8 cellular contexts compared by ENCODE assay signal in the genomic region with DNA sequence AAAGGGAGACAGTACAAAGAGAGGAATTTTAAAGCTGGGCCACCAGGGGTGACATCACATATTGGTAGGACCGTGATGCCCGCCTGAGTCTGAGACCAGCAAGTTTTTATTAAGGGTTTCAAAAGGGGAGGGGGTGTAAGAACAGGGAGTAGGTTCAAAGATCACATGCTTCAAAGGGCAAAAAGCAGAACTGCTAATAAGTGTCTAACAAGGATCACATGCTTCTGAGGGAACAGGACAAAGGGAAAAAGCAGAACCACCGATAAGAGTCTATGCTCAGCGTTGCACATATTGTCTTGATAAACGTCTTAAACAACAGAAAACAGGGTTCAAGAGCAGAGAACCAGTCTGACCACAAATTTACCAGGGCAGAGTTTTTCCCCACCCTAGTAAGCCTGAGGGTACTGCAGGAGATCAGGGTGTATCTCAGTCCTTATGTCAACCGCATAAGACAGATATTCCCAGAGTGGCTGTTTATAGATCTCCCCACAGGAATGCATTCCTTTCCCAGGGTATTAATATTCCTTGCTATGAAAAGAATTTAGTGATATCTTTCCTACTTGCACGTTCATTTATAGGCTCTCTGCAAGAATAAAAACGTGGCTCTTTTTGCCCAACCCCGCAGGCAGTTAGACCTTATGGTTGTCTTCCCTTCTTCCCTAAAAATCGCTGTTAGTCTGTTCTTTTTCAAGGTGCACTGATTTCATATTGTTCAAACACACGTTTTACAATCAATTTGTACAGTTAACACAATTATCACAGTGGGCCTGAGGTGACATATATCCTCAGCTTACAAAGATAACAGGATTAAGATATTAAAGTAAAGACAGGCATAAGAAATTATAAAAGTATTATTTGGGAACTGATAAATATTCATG.
DNase-seq lines count a peak whose midpoint lies in the region; ATAC-seq, FAIRE-seq and TF ChIP-seq lines count a peak whose summit lies in the region.
"Not testable (repeated sequence)": the region's sequence is repeated elsewhere in the genome, so short reads cannot be mapped to it uniquely, and the experiment has no call there.

No MANE protein-coding gene starts in this region.

- H2BK120ac ChIP-seq in IMR-90 (ENCODE audit: low read depth, low read length) = not testable (repeated sequence)

- H3K27me3 Mint-ChIP-seq in CD14-positive monocyte (ENCODE audit: low read depth in 3 of 3); dendritic cell treated with granulocyte-macrophage colony-stimulating factor and Interleukin-4, amounts not matched to agents 40 ng/mL and 50 ng/mL, for 4 days: not testable (repeated sequence)

- POLR2A ChIA-PET in IMR-90 (lab: Charles Lee; ENCODE audit: unreplicated experiment) = not testable (repeated sequence)

- not testable (repeated sequence) for H3K4me2 ChIP-seq in IMR-90 (ENCODE audit: low read depth, low read length)

- not testable (repeated sequence) for H3K4me3 ChIP-seq in IMR-90 (ENCODE audit: insufficient read depth, low read depth, low read length); NB4 (ENCODE audit: low read depth, low read length); WERI-Rb-1 (ENCODE audit: low read depth, low read length); small intestine (ENCODE audit: low read depth in 1 of 2, low read length in 2 of 2)
- peak overlapping the region; percentile 72 for H3K4me3 ChIP-seq in SK-N-MC

- H3K36me3 ChIP-seq in IMR-90 (ENCODE audit: control insufficient read depth, insufficient read depth, low read length); SK-N-MC (ENCODE audit: insufficient read depth, low read length); WERI-Rb-1; small intestine (ENCODE audit: control insufficient read depth in 2 of 2, insufficient read depth in 2 of 2, low read length in 2 of 2): not testable (repeated sequence)

- not testable (repeated sequence) for H3K9ac ChIP-seq in IMR-90 (ENCODE audit: low read depth, low read length); SK-N-MC (ENCODE audit: insufficient read length)

- TF ChIP-seq RAD21 in IMR-90 (IDR thresholded peaks at IDR 0.05; ENCODE audit: low read length) = not testable (repeated sequence)

- not testable (repeated sequence) for H2BK20ac ChIP-seq in IMR-90 (ENCODE audit: low read depth, low read length)

- TF ChIP-seq POLR2A in IMR-90 (IDR thresholded peaks at IDR 0.05; ENCODE audit: low read depth, low read length); NB4 (IDR thresholded peaks at IDR 0.05; ENCODE audit: extremely low read depth, insufficient read length): not testable (repeated sequence)

- not testable (repeated sequence) for H2BK5ac ChIP-seq in IMR-90 (ENCODE audit: low read depth, low read length, poor library complexity, severe bottlenecking)

- H2AK9ac ChIP-seq in IMR-90 (replicated peaks; ENCODE audit: low read depth, low read length, poor library complexity) = not testable (repeated sequence)

- in situ Hi-C loops in IMR-90 (cut with MboI; ENCODE audit: low sequenced_read_pairs) = not testable (repeated sequence)

- not testable (repeated sequence) for H3K9me1 ChIP-seq in IMR-90 (ENCODE audit: insufficient read depth, low read length)

- peak overlapping the region in 5 of 7 donors; percentile 29 to 77 (median 60) for H3K27ac Mint-ChIP-seq in CD14-positive monocyte
- H3K27ac Mint-ChIP-seq in dendritic cell treated with granulocyte-macrophage colony-stimulating factor and Interleukin-4, amounts not matched to agents 40 ng/mL and 50 ng/mL, for 4 days = peak overlapping the region; percentile 61

- not testable (repeated sequence) for H4K8ac ChIP-seq in IMR-90 (ENCODE audit: low read depth in 2 of 2, low read length in 2 of 2)

- H2AFZ ChIP-seq in IMR-90 (replicated peaks; ENCODE audit: low read length, poor library complexity) = not testable (repeated sequence)

- H3K4me1 ChIP-seq in IMR-90 (ENCODE audit: control insufficient read depth, insufficient read depth, low read length); small intestine (ENCODE audit: control insufficient read depth in 2 of 2, insufficient read depth in 1 of 2, low read depth in 1 of 2, low read length in 1 of 2): not testable (repeated sequence)

- WGBS in IMR-90 (ENCODE audit: extremely low coverage in 2 of 2, insufficient read length in 1 of 2), 2 experiments = 38% methylated on average over 3 of the region's 11 CpGs; no CpG with 5 or more reads in 1 of the 2 experiments
- WGBS in small intestine, 3 donors = 62 to 65% (median 63%) methylated on average over 11 of the region's 11 CpGs

- intact Hi-C loops in CD14-positive monocyte (cut with micrococcal nuclease); IMR-90 (cut with micrococcal nuclease); dendritic cell treated with granulocyte-macrophage colony-stimulating factor and Interleukin-4, amounts not matched to agents 40 ng/mL and 50 ng/mL, for 4 days (cut with micrococcal nuclease): not testable (repeated sequence)

- H4K5ac ChIP-seq in IMR-90 (ENCODE audit: low read depth, low read length) = not testable (repeated sequence)

- H3K27ac ChIP-seq in IMR-90 (ENCODE audit: insufficient read depth, low read length); small intestine (ENCODE audit: low read depth in 1 of 2, low read length in 1 of 2): not testable (repeated sequence)
- H3K27ac ChIP-seq in SK-N-MC (peak overlapping the region; percentile 91), WERI-Rb-1 (peak overlapping the region; percentile 72)

- H3K79me1 ChIP-seq in IMR-90 (ENCODE audit: low read depth in 1 of 2, low read length in 2 of 2) = not testable (repeated sequence)

- H4K91ac ChIP-seq in IMR-90 (ENCODE audit: insufficient read depth, low read depth, low read length) = not testable (repeated sequence)

- not testable (repeated sequence) for FAIRE-seq in small intestine (lab: Jason Lieb, UNC)

- TF ChIP-seq CTCF in CD14-positive monocyte (IDR thresholded peaks at IDR 0.05); IMR-90 (conservative IDR thresholded peaks at IDR 0.05; ENCODE audit: low read depth, low read length); NB4 (IDR thresholded peaks at IDR 0.05; ENCODE audit: low read depth, low read length); WERI-Rb-1 (IDR thresholded peaks at IDR 0.05; ENCODE audit: low read depth, low read length): not testable (repeated sequence)

- not testable (repeated sequence) for H3K56ac ChIP-seq in IMR-90 (ENCODE audit: extremely low read depth, insufficient read depth, low read length)

- H2AK5ac ChIP-seq in IMR-90 (ENCODE audit: low read depth, low read length) = not testable (repeated sequence)

- not testable (repeated sequence) for H3K23ac ChIP-seq in IMR-90 (ENCODE audit: low read depth, low read length)

- not testable (repeated sequence) for H3K9me3 ChIP-seq in IMR-90 (ENCODE audit: control insufficient read depth, insufficient read depth, low read length); SK-N-MC (ENCODE audit: low read depth, low read length); small intestine (ENCODE audit: control insufficient read depth, low read depth)
- peaks cover 14% of the 10 kb centered on the region for H3K9me3 ChIP-seq in WERI-Rb-1 (ENCODE audit: severe bottlenecking)

- BruUV-seq in IMR-90 (replicated peaks; lab: Mats Ljungman, UMichigan) = not testable (repeated sequence)

- dilution Hi-C loops in IMR-90 (cut with HindIII; ENCODE audit: low sequenced_read_pairs, unreplicated experiment) = not testable (repeated sequence)

- ATAC-seq in IMR-90 (ENCODE audit: low read depth) = peak; percentile 29; the same call in 1 of the 2 replicates

- not testable (repeated sequence) for H2BK15ac ChIP-seq in IMR-90 (ENCODE audit: low read depth, low read length)

- H3K4me3 Mint-ChIP-seq in CD14-positive monocyte; dendritic cell treated with granulocyte-macrophage colony-stimulating factor and Interleukin-4, amounts not matched to agents 40 ng/mL and 50 ng/mL, for 4 days: not testable (repeated sequence)

- CTCF ChIA-PET in IMR-90 (lab: Yijun Ruan, JAX) = not testable (repeated sequence)

- H3K18ac ChIP-seq in IMR-90 (ENCODE audit: low read depth, low read length) = not testable (repeated sequence)

- H3K36me3 Mint-ChIP-seq in CD14-positive monocyte = not testable (repeated sequence)
- peaks cover 13% of the 10 kb centered on the region for H3K36me3 Mint-ChIP-seq in dendritic cell treated with granulocyte-macrophage colony-stimulating factor and Interleukin-4, amounts not matched to agents 40 ng/mL and 50 ng/mL, for 4 days (ENCODE audit: low read depth)

- not testable (repeated sequence) for H4K20me1 ChIP-seq in IMR-90 (ENCODE audit: insufficient read depth, low read length)

- peaks cover 12 to 25% (median 16%) of the 10 kb centered on the region in 7 donors for H3K9me3 Mint-ChIP-seq in CD14-positive monocyte
- H3K9me3 Mint-ChIP-seq in dendritic cell treated with granulocyte-macrophage colony-stimulating factor and Interleukin-4, amounts not matched to agents 40 ng/mL and 50 ng/mL, for 4 days = peaks cover 19% of the 10 kb centered on the region

- not testable (repeated sequence) for DNase-seq in CD14-positive monocyte (ENCODE audit: low spot score); SK-N-MC (ENCODE audit: low read depth, low spot score); WERI-Rb-1
- peak; percentile 4 for DNase-seq in IMR-90
- DNase-seq in NB4 (ENCODE audit: low read depth) = peak; percentile 67
- peak; percentile 10 for DNase-seq in myocyte (ENCODE audit: low read depth)
- DNase-seq in small intestine = peak; percentile 40

- H3K27me3 ChIP-seq in IMR-90 (ENCODE audit: control insufficient read depth, insufficient read depth, low read length); WERI-Rb-1 (ENCODE audit: insufficient read depth, low read depth, severe bottlenecking); small intestine (ENCODE audit: control insufficient read depth in 2 of 2, insufficient read depth in 2 of 2, low read length in 2 of 2): not testable (repeated sequence)

- not testable (repeated sequence) for H3K14ac ChIP-seq in IMR-90 (replicated peaks; ENCODE audit: low read depth, low read length)

- not testable (repeated sequence) for H3K4ac ChIP-seq in IMR-90 (ENCODE audit: low read depth, low read length)

- H3K4me1 Mint-ChIP-seq in CD14-positive monocyte = peaks cover 11% of the 10 kb centered on the region
- not testable (repeated sequence) for H3K4me1 Mint-ChIP-seq in dendritic cell treated with granulocyte-macrophage colony-stimulating factor and Interleukin-4, amounts not matched to agents 40 ng/mL and 50 ng/mL, for 4 days (ENCODE audit: low read depth)
